15 cellular contexts compared by ENCODE assay signal in genomic region chr20:45829673-45830106, GRCh38. TPM values are rescaled to one million over a fixed set of nuclear protein-coding genes. Genes with fewer than 3 reads are reported as not detected.
DNase-seq lines count a peak whose midpoint lies in the region; ATAC-seq, FAIRE-seq and TF ChIP-seq lines count a peak whose summit lies in the region.
"Not testable (repeated sequence)": the region's sequence is repeated elsewhere in the genome, so short reads cannot be mapped to it uniquely, and the experiment has no call there.
"Had no signal": no experiment of that assay in that cellular context is flagged by ENCODE, and none has a peak within 500 bp of the region (broad histone marks: within the 10 kb centered on the region; RNA-seq: fewer than 3 reads in every experiment).

No MANE protein-coding gene starts in this region.

- FAIRE-seq in HepG2 (lab: Jason Lieb, UNC), result peak; percentile 79

- H3K36me3 ChIP-seq in HEK293 (ENCODE audit: control insufficient read depth in 2 of 2, insufficient read depth in 1 of 2, low read length in 2 of 2); ascending aorta; HepG2 (replicated peaks in 1 of 2; ENCODE audit: control insufficient read depth in 1 of 2, insufficient read depth in 2 of 2, low read length in 2 of 2); gastrocnemius medialis; thoracic aorta; vagina: not testable (repeated sequence)

- H3K4me3 ChIP-seq in HEK293 (ENCODE audit: low read depth, low read length); ascending aorta; epithelial cell of esophagus (ENCODE audit: low read length); HepG2 (replicated peaks in 1 of 3; ENCODE audit: insufficient read depth in 1 of 3, low read depth in 2 of 3, low read length in 3 of 3); gastrocnemius medialis; thoracic aorta; vagina: not testable (repeated sequence)

- H2AFZ ChIP-seq in HepG2 (ENCODE audit: low read length), result not testable (repeated sequence)

- not testable (repeated sequence) for TF ChIP-seq CTCF in HEK293 (tag by site-specific recombination; IDR thresholded peaks at IDR 0.05); ascending aorta (IDR thresholded peaks at IDR 0.05); epithelial cell of esophagus (IDR thresholded peaks at IDR 0.05; ENCODE audit: insufficient read depth, low read depth, low read length, missing control alignments); HepG2 (CRISPR knock-in tag; IDR thresholded peaks at IDR 0.05); gastrocnemius medialis (IDR thresholded peaks at IDR 0.05 in 4 of 5, conservative IDR thresholded peaks at IDR 0.05 in 1 of 5); thoracic aorta (IDR thresholded peaks at IDR 0.05); vagina (IDR thresholded peaks at IDR 0.05)

- not testable (repeated sequence) for H3K9me3 ChIP-seq in HEK293 (ENCODE audit: control insufficient read depth, insufficient read depth, low read depth, low read length); ascending aorta; HepG2 (ENCODE audit: low read length); gastrocnemius medialis; thoracic aorta; vagina

- intact Hi-C loops in ascending aorta (cut with DNase I); gastrocnemius medialis (cut with DNase I; ENCODE audit: low total_unique reads); vagina (cut with DNase I): not testable (repeated sequence)
- intact Hi-C loops in HepG2 (cut with micrococcal nuclease; ENCODE audit: unreplicated experiment), result loop anchor here (5.0 kb wide), 2 partner anchors 53 to 103 kb away; partner anchors contain the start of genes PCIF1 and ZSWIM1

- not testable (repeated sequence) for H3K27ac ChIP-seq in HEK293 (ENCODE audit: extremely low read depth, low read depth, low read length); HepG2 (ENCODE audit: extremely low read length, insufficient read depth, low read length)
- H3K27ac ChIP-seq in ascending aorta (peak overlapping the region; percentile 84 to 92), gastrocnemius medialis (peak overlapping the region; percentile 95 to 97 (median 96)), thoracic aorta (peak overlapping the region; percentile 84 to 91), vagina (peak overlapping the region; percentile 91)

- not testable (repeated sequence) for H3K79me2 ChIP-seq in HepG2 (ENCODE audit: insufficient read depth, low read length)

- peak; percentile 24 for ATAC-seq in HepG2
- ATAC-seq in gastrocnemius medialis; thoracic aorta (ENCODE audit: insufficient number of reproducible peaks, low FRiP score, low read depth): not testable (repeated sequence)

- H3K4me2 ChIP-seq in HepG2 (ENCODE audit: low read depth, low read length), result peak overlapping the region; percentile 1; the same call in 1 of the 2 replicates

- not testable (repeated sequence) for H3K4me1 ChIP-seq in HEK293 (ENCODE audit: control insufficient read depth, insufficient read depth, low read length)
- H3K4me1 ChIP-seq in ascending aorta, result peaks cover 26 to 41% of the 10 kb centered on the region in 2 donors
- peaks cover 81% of the 10 kb centered on the region for H3K4me1 ChIP-seq in HepG2 (ENCODE audit: insufficient read depth, low read length)
- H3K4me1 ChIP-seq in gastrocnemius medialis, result peaks cover 49 to 60% of the 10 kb centered on the region in 2 donors
- H3K4me1 ChIP-seq in thoracic aorta (ENCODE audit: control insufficient read depth in 1 of 2, low read depth in 2 of 2), result peaks cover 28 to 59% of the 10 kb centered on the region in 2 donors
- H3K4me1 ChIP-seq in vagina, result peaks cover 46% of the 10 kb centered on the region

- peak; percentile 25; the same call in 1 of the 2 replicates for TF ChIP-seq RAD21 in HepG2 (CRISPR knock-in tag; IDR thresholded peaks at IDR 0.05)

- not testable (repeated sequence) for H4K20me1 ChIP-seq in HepG2 (ENCODE audit: insufficient read depth, low read length)

- DNase-seq in NCI-H748 (lab: John Stamatoyannopoulos, UW; ENCODE audit: unreplicated experiment) (peak; percentile 12), epithelial cell of esophagus (ENCODE audit: low read depth) (peak; percentile 24), HepG2 (ENCODE audit: low spot score) (peak; percentile 94)
- not testable (repeated sequence) for DNase-seq in ascending aorta (ENCODE audit: low spot score in 2 of 2); gastrocnemius medialis; thoracic aorta (ENCODE audit: low spot score); vagina (ENCODE audit: extremely low spot score in 2 of 2)

- CTCF ChIA-PET in HEK293 (lab: Yijun Ruan, JAX); HepG2 (lab: Yijun Ruan, JAX; ENCODE audit: low intra/inter-chr PET ratio, low total read pairs): not testable (repeated sequence)

- TF ChIP-seq EP300 in HepG2 (IDR thresholded peaks at IDR 0.05; ENCODE audit: low read depth in 2 of 2, low read length in 2 of 2) (peak; percentile 19 to 69; a peak in 2 of 4 replicates), HepG2 (CRISPR knock-in tag; IDR thresholded peaks at IDR 0.05; ENCODE audit: borderline replicate concordance) (peak; percentile 60; the same call in 1 of the 2 replicates)

- 6% methylated on average over 4 of the region's 4 CpGs for WGBS in HepG2 (ENCODE audit: low lambda C conversion rate)

- not testable (repeated sequence) for H3K9ac ChIP-seq in HepG2 (ENCODE audit: insufficient read depth, low read depth, low read length)

- in situ Hi-C loops in HepG2 (cut with HindIII; ENCODE audit: extremely low pct_ligation_motif_present, low pct_unique_long_range_greater_than_20kb) (loop anchor here (5.0 kb wide), 1 partner anchor 118 kb away; no protein-coding TSS in a partner anchor), gastrocnemius medialis (cut with MboI; ENCODE audit: low sequenced_read_pairs in 4 of 4) (loop anchor here in 1 of 4 donors (10.0 kb wide), 1 partner anchor 115 kb away; no protein-coding TSS in a partner anchor)

- not testable (repeated sequence) for BruUV-seq in HepG2 (replicated peaks; lab: Mats Ljungman, UMichigan)

- POLR2A ChIA-PET in HEK293 (lab: Yijun Ruan, JAX), result interaction anchor here (1.0 kb wide), 1 partner anchor 11 kb away, joined by 3 read pairs; no protein-coding TSS in a partner anchor
- POLR2A ChIA-PET in HepG2 (lab: Yijun Ruan, JAX), result interaction anchor here (1.3 kb wide), 1 partner anchor 10 kb away, joined by 3 read pairs; no protein-coding TSS in a partner anchor

- not testable (repeated sequence) for H3K27me3 ChIP-seq in ascending aorta; HepG2 (ENCODE audit: control insufficient read depth in 1 of 2, insufficient read depth in 2 of 2, low read length in 2 of 2); gastrocnemius medialis; thoracic aorta (replicated peaks; ENCODE audit: insufficient read depth); vagina

- TF ChIP-seq POLR2A in HepG2 (IDR thresholded peaks at IDR 0.05; ENCODE audit: insufficient read depth in 1 of 2, low read depth in 2 of 2, low read length in 2 of 2); gastrocnemius medialis (IDR thresholded peaks at IDR 0.05); vagina (IDR thresholded peaks at IDR 0.05): not testable (repeated sequence)

RNA-seq across cellular contexts. Expression of gene TNNC2, which starts 2.6 kb away (rescaled TPM):
- total RNA-seq in ascending aorta (not detected), HepG2 (2016; rRNA removed; fragmentation: Illumina TruSeq; extraction: Trizol) (4.7 and 7.1 TPM in 2 replicates), gastrocnemius medialis (1,000 to 10,000 TPM; 2,919 to 3,968 (median 3,006) TPM), thoracic aorta (not detected), vagina (not detected)
- total RNA-seq in HepG2 (2016; cell fraction: cytosol; rRNA removed; fragmentation: Illumina TruSeq; extraction: Trizol; ENCODE audit: low read depth), result 1.9 TPM in 2 replicates
- total RNA-seq in HepG2 (2016; cell fraction: insoluble cytoplasmic fraction; rRNA removed; fragmentation: Illumina TruSeq; extraction: Trizol), result 3.9 and 7.3 TPM in 2 replicates
- total RNA-seq in HepG2 (2016; cell fraction: membrane; rRNA removed; fragmentation: Illumina TruSeq; extraction: Trizol), result 1.4 and 2.9 TPM in 2 replicates
- 0.78 and 1.0 TPM in 2 replicates for total RNA-seq in HepG2 (2016; cell fraction: nucleus; rRNA removed; fragmentation: Illumina TruSeq; extraction: Trizol)
- 1.8 and 2.5 TPM in 2 replicates for polyA plus RNA-seq in HepG2 (2011; rRNA removed)
- 4.6 and 5.7 TPM in 2 replicates for polyA plus RNA-seq in HepG2 (2011; cell fraction: cytosol; rRNA removed)
- polyA plus RNA-seq in HepG2 (2011; cell fraction: nucleus; rRNA removed), result 1.7 and 1.9 TPM in 2 replicates
- polyA plus RNA-seq in HepG2 (2012), result 2.2 and 3.6 TPM in 2 replicates
- polyA plus RNA-seq in HepG2 (2016; cell fraction: cytosol; fragmentation: Illumina TruSeq; extraction: Trizol; ENCODE audit: low read depth), result 1.7 and 2.4 TPM in 2 replicates
- 8.8 and 10.1 TPM in 2 replicates for polyA plus RNA-seq in HepG2 (2016; cell fraction: insoluble cytoplasmic fraction; fragmentation: Illumina TruSeq; extraction: Trizol; ENCODE audit: low read depth)
- 1.5 and 1.8 TPM in 2 replicates for polyA plus RNA-seq in HepG2 (2016; cell fraction: membrane; fragmentation: Illumina TruSeq; extraction: Trizol; ENCODE audit: low read depth)
- 3.3 and 3.6 TPM in 2 replicates for polyA plus RNA-seq in HepG2 (2016; cell fraction: nucleus; fragmentation: Illumina TruSeq; extraction: Trizol; ENCODE audit: insufficient read depth, low read depth)
- 1.7 and 2.9 TPM in 2 replicates for polyA minus RNA-seq in HepG2 (2011; rRNA and poly(A)+ RNA removed; ENCODE audit: low replicate concordance)
- polyA minus RNA-seq in HepG2 (2011; cell fraction: cytosol; rRNA and poly(A)+ RNA removed), result 1.3 TPM in 1 of 2 replicates, not detected in the other
- polyA minus RNA-seq in HepG2 (2011; cell fraction: nucleus; rRNA and poly(A)+ RNA removed), result 1.3 and 1.7 TPM in 2 replicates
- total RNA-seq: A673; CD4-positive, alpha-beta memory T cell; Daoy; GM23248; H4; HFFc6; HT1080 had no signal

RNA-seq across cellular contexts. Expression of gene SNX21, which starts 3.9 kb away (rescaled TPM):
- total RNA-seq in ascending aorta (182 TPM), HepG2 (2016; rRNA removed; fragmentation: Illumina TruSeq; extraction: Trizol) (9.3 and 12.8 TPM in 2 replicates), gastrocnemius medialis (100 to 1,000 TPM in 2 of 4 donors, 10 to 100 TPM in 2; 35.8 to 114 (median 79.0) TPM), thoracic aorta (100 to 1,000 TPM in 1 of 2 donors, 10 to 100 TPM in 1; 78.2 to 133 TPM), vagina (145 TPM)
- 3.2 and 4.1 TPM in 2 replicates for total RNA-seq in HepG2 (2016; cell fraction: cytosol; rRNA removed; fragmentation: Illumina TruSeq; extraction: Trizol; ENCODE audit: low read depth)
- 8.3 and 13.1 TPM in 2 replicates for total RNA-seq in HepG2 (2016; cell fraction: insoluble cytoplasmic fraction; rRNA removed; fragmentation: Illumina TruSeq; extraction: Trizol)
- total RNA-seq in HepG2 (2016; cell fraction: membrane; rRNA removed; fragmentation: Illumina TruSeq; extraction: Trizol), result 8.2 and 11.5 TPM in 2 replicates
- 8.8 and 9.6 TPM in 2 replicates for total RNA-seq in HepG2 (2016; cell fraction: nucleus; rRNA removed; fragmentation: Illumina TruSeq; extraction: Trizol)
- 7.7 and 9.3 TPM in 2 replicates for polyA plus RNA-seq in HepG2 (2011; rRNA removed)
- polyA plus RNA-seq in HepG2 (2011; cell fraction: cytosol; rRNA removed), result 5.3 and 8.0 TPM in 2 replicates
- 19.8 and 23.5 TPM in 2 replicates for polyA plus RNA-seq in HepG2 (2011; cell fraction: nucleus; rRNA removed)
- 2.8 and 3.5 TPM in 2 replicates for polyA plus RNA-seq in HepG2 (2012)
- polyA plus RNA-seq in HepG2 (2016; cell fraction: cytosol; fragmentation: Illumina TruSeq; extraction: Trizol; ENCODE audit: low read depth), result 3.6 and 3.9 TPM in 2 replicates
- 9.9 and 11.5 TPM in 2 replicates for polyA plus RNA-seq in HepG2 (2016; cell fraction: insoluble cytoplasmic fraction; fragmentation: Illumina TruSeq; extraction: Trizol; ENCODE audit: low read depth)
- 7.4 and 8.6 TPM in 2 replicates for polyA plus RNA-seq in HepG2 (2016; cell fraction: membrane; fragmentation: Illumina TruSeq; extraction: Trizol; ENCODE audit: low read depth)
- polyA plus RNA-seq in HepG2 (2016; cell fraction: nucleus; fragmentation: Illumina TruSeq; extraction: Trizol; ENCODE audit: insufficient read depth, low read depth), result 12.4 and 16.9 TPM in 2 replicates
- 4.7 and 14.9 TPM in 2 replicates for polyA minus RNA-seq in HepG2 (2011; rRNA and poly(A)+ RNA removed; ENCODE audit: low replicate concordance)
- 5.2 and 5.3 TPM in 2 replicates for polyA minus RNA-seq in HepG2 (2011; cell fraction: cytosol; rRNA and poly(A)+ RNA removed)
- polyA minus RNA-seq in HepG2 (2011; cell fraction: nucleus; rRNA and poly(A)+ RNA removed), result 13.4 and 17.7 TPM in 2 replicates

RNA-seq across cellular contexts. Expression of gene UBE2C, which starts 17.2 kb away (rescaled TPM):
- total RNA-seq in ascending aorta (not detected), HepG2 (2016; rRNA removed; fragmentation: Illumina TruSeq; extraction: Trizol) (123 and 139 TPM in 2 replicates), gastrocnemius medialis (under 1 TPM in 1 of 4 donors, not detected in 3; 0.84 TPM), thoracic aorta (not detected), vagina (7.6 TPM)
- 108 and 125 TPM in 2 replicates for total RNA-seq in HepG2 (2016; cell fraction: cytosol; rRNA removed; fragmentation: Illumina TruSeq; extraction: Trizol; ENCODE audit: low read depth)
- 118 and 139 TPM in 2 replicates for total RNA-seq in HepG2 (2016; cell fraction: insoluble cytoplasmic fraction; rRNA removed; fragmentation: Illumina TruSeq; extraction: Trizol)
- 79.5 and 81.6 TPM in 2 replicates for total RNA-seq in HepG2 (2016; cell fraction: membrane; rRNA removed; fragmentation: Illumina TruSeq; extraction: Trizol)
- 34.2 and 41.5 TPM in 2 replicates for total RNA-seq in HepG2 (2016; cell fraction: nucleus; rRNA removed; fragmentation: Illumina TruSeq; extraction: Trizol)
- polyA plus RNA-seq in HepG2 (2011; rRNA removed), result 58.6 and 100 TPM in 2 replicates
- 63.8 and 96.2 TPM in 2 replicates for polyA plus RNA-seq in HepG2 (2011; cell fraction: cytosol; rRNA removed)
- 29.8 and 37.6 TPM in 2 replicates for polyA plus RNA-seq in HepG2 (2011; cell fraction: nucleus; rRNA removed)
- 47.4 and 65.0 TPM in 2 replicates for polyA plus RNA-seq in HepG2 (2012)
- 79.9 and 83.0 TPM in 2 replicates for polyA plus RNA-seq in HepG2 (2016; cell fraction: cytosol; fragmentation: Illumina TruSeq; extraction: Trizol; ENCODE audit: low read depth)
- polyA plus RNA-seq in HepG2 (2016; cell fraction: insoluble cytoplasmic fraction; fragmentation: Illumina TruSeq; extraction: Trizol; ENCODE audit: low read depth), result 212 and 226 TPM in 2 replicates
- 72.2 and 74.7 TPM in 2 replicates for polyA plus RNA-seq in HepG2 (2016; cell fraction: membrane; fragmentation: Illumina TruSeq; extraction: Trizol; ENCODE audit: low read depth)
- 105 and 106 TPM in 2 replicates for polyA plus RNA-seq in HepG2 (2016; cell fraction: nucleus; fragmentation: Illumina TruSeq; extraction: Trizol; ENCODE audit: insufficient read depth, low read depth)
- 49.8 and 263 TPM in 2 replicates for polyA minus RNA-seq in HepG2 (2011; rRNA and poly(A)+ RNA removed; ENCODE audit: low replicate concordance)
- polyA minus RNA-seq in HepG2 (2011; cell fraction: cytosol; rRNA and poly(A)+ RNA removed), result 28.6 and 38.5 TPM in 2 replicates
- polyA minus RNA-seq in HepG2 (2011; cell fraction: nucleus; rRNA and poly(A)+ RNA removed), result 13.6 and 17.3 TPM in 2 replicates

RNA-seq across cellular contexts. Expression of gene ACOT8, which starts 27.5 kb away (rescaled TPM):
- total RNA-seq in ascending aorta (34.4 TPM), HepG2 (2016; rRNA removed; fragmentation: Illumina TruSeq; extraction: Trizol) (31.4 and 39.1 TPM in 2 replicates), gastrocnemius medialis (10 to 100 TPM; 32.3 to 66.2 (median 41.4) TPM), thoracic aorta (10 to 100 TPM; 20.5 to 45.2 TPM), vagina (50.6 TPM)
- 13.6 and 16.0 TPM in 2 replicates for total RNA-seq in HepG2 (2016; cell fraction: cytosol; rRNA removed; fragmentation: Illumina TruSeq; extraction: Trizol; ENCODE audit: low read depth)
- 30.3 and 38.0 TPM in 2 replicates for total RNA-seq in HepG2 (2016; cell fraction: insoluble cytoplasmic fraction; rRNA removed; fragmentation: Illumina TruSeq; extraction: Trizol)
- 19.0 and 20.4 TPM in 2 replicates for total RNA-seq in HepG2 (2016; cell fraction: membrane; rRNA removed; fragmentation: Illumina TruSeq; extraction: Trizol)
- 17.7 and 20.1 TPM in 2 replicates for total RNA-seq in HepG2 (2016; cell fraction: nucleus; rRNA removed; fragmentation: Illumina TruSeq; extraction: Trizol)
- polyA plus RNA-seq in HepG2 (2011; rRNA removed), result 45.5 and 54.4 TPM in 2 replicates
- polyA plus RNA-seq in HepG2 (2011; cell fraction: cytosol; rRNA removed), result 50.4 and 73.4 TPM in 2 replicates
- 70.1 and 71.8 TPM in 2 replicates for polyA plus RNA-seq in HepG2 (2011; cell fraction: nucleus; rRNA removed)
- polyA plus RNA-seq in HepG2 (2012), result 16.3 and 20.3 TPM in 2 replicates
- 11.4 and 13.6 TPM in 2 replicates for polyA plus RNA-seq in HepG2 (2016; cell fraction: cytosol; fragmentation: Illumina TruSeq; extraction: Trizol; ENCODE audit: low read depth)
- 33.1 and 35.2 TPM in 2 replicates for polyA plus RNA-seq in HepG2 (2016; cell fraction: insoluble cytoplasmic fraction; fragmentation: Illumina TruSeq; extraction: Trizol; ENCODE audit: low read depth)
- 13.3 and 16.5 TPM in 2 replicates for polyA plus RNA-seq in HepG2 (2016; cell fraction: membrane; fragmentation: Illumina TruSeq; extraction: Trizol; ENCODE audit: low read depth)
- polyA plus RNA-seq in HepG2 (2016; cell fraction: nucleus; fragmentation: Illumina TruSeq; extraction: Trizol; ENCODE audit: insufficient read depth, low read depth), result 27.1 and 29.1 TPM in 2 replicates
- polyA minus RNA-seq in HepG2 (2011; rRNA and poly(A)+ RNA removed; ENCODE audit: low replicate concordance), result 60.4 and 71.0 TPM in 2 replicates
- 13.3 and 13.7 TPM in 2 replicates for polyA minus RNA-seq in HepG2 (2011; cell fraction: cytosol; rRNA and poly(A)+ RNA removed)
- 30.1 and 36.4 TPM in 2 replicates for polyA minus RNA-seq in HepG2 (2011; cell fraction: nucleus; rRNA and poly(A)+ RNA removed)

RNA-seq across cellular contexts. Expression of gene ZSWIM3, which starts 27.7 kb away (rescaled TPM):
- 6.8 TPM for total RNA-seq in ascending aorta
- total RNA-seq in HepG2 (2016; rRNA removed; fragmentation: Illumina TruSeq; extraction: Trizol), result 5.8 and 7.3 TPM in 2 replicates
- 0.81 and 1.2 TPM in 2 replicates for total RNA-seq in HepG2 (2016; cell fraction: cytosol; rRNA removed; fragmentation: Illumina TruSeq; extraction: Trizol; ENCODE audit: low read depth)
- 5.4 and 6.5 TPM in 2 replicates for total RNA-seq in HepG2 (2016; cell fraction: insoluble cytoplasmic fraction; rRNA removed; fragmentation: Illumina TruSeq; extraction: Trizol)
- 2.4 and 2.6 TPM in 2 replicates for total RNA-seq in HepG2 (2016; cell fraction: membrane; rRNA removed; fragmentation: Illumina TruSeq; extraction: Trizol)
- total RNA-seq in HepG2 (2016; cell fraction: nucleus; rRNA removed; fragmentation: Illumina TruSeq; extraction: Trizol), result 3.2 and 3.8 TPM in 2 replicates
- polyA plus RNA-seq in HepG2 (2011; rRNA removed), result 5.2 and 7.1 TPM in 2 replicates
- 5.2 and 6.1 TPM in 2 replicates for polyA plus RNA-seq in HepG2 (2011; cell fraction: cytosol; rRNA removed)
- polyA plus RNA-seq in HepG2 (2011; cell fraction: nucleus; rRNA removed), result 3.7 and 5.1 TPM in 2 replicates
- polyA plus RNA-seq in HepG2 (2012), result 3.8 and 4.3 TPM in 2 replicates
- 0.27 and 0.34 TPM in 2 replicates for polyA plus RNA-seq in HepG2 (2016; cell fraction: cytosol; fragmentation: Illumina TruSeq; extraction: Trizol; ENCODE audit: low read depth)
- 3.5 and 4.2 TPM in 2 replicates for polyA plus RNA-seq in HepG2 (2016; cell fraction: insoluble cytoplasmic fraction; fragmentation: Illumina TruSeq; extraction: Trizol; ENCODE audit: low read depth)
- 0.60 and 1.0 TPM in 2 replicates for polyA plus RNA-seq in HepG2 (2016; cell fraction: membrane; fragmentation: Illumina TruSeq; extraction: Trizol; ENCODE audit: low read depth)
- polyA plus RNA-seq in HepG2 (2016; cell fraction: nucleus; fragmentation: Illumina TruSeq; extraction: Trizol; ENCODE audit: insufficient read depth, low read depth), result 4.9 and 5.3 TPM in 2 replicates
- polyA minus RNA-seq in HepG2 (2011; rRNA and poly(A)+ RNA removed; ENCODE audit: low replicate concordance), result 18.3 and 18.9 TPM in 2 replicates
- polyA minus RNA-seq in HepG2 (2011; cell fraction: cytosol; rRNA and poly(A)+ RNA removed), result 6.0 and 8.8 TPM in 2 replicates
- 3.6 and 5.2 TPM in 2 replicates for polyA minus RNA-seq in HepG2 (2011; cell fraction: nucleus; rRNA and poly(A)+ RNA removed)
- 1 to 10 TPM; 1.3 to 3.3 (median 2.1) TPM for total RNA-seq in gastrocnemius medialis
- total RNA-seq in thoracic aorta, result 1 to 10 TPM; 3.0 to 6.1 TPM
- total RNA-seq in vagina, result 2.9 TPM

Comparison
In these comparisons a context has a peak if more than half of its experiments do, and no peak if none do; other contexts are left out.
1. RNA of gene TNNC2, which starts 2.6 kb away (total RNA-seq): 2,919 to 3,968 TPM in gastrocnemius medialis; 0.78 to 7.3 TPM in HepG2, not detected in thoracic aorta, not detected in ascending aorta (single experiment) and not detected in vagina (single experiment); every median in the first group is over 100 times any median in the second.